19 cellular contexts compared by ENCODE assay signal in the genomic region with DNA sequence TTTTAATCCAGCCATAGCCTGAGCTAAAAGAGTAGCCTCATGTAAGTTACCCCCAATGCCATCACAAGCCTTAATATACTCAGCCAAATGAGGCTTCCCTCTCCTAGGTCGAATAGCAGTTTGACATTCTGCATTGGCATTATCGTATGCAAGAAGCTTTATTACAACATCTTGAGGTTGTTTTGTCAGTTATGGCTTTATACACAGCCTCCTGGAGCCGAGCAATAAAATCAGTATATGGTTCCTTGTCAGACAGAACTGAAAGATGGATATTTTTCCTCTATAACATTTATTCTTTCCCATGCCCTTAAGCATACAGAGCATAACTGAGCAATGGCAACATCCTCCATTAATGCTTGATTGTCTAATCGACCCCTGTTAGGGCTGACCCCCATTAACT. TPM values are rescaled to one million over a fixed set of nuclear protein-coding genes. Genes with fewer than 3 reads are reported as not detected.
A peak's percentile ranks its signal among the peaks of the same experiment; 100 is the strongest.
DNase-seq lines count a peak whose midpoint lies in the region; ATAC-seq and TF ChIP-seq lines count a peak whose summit lies in the region.
"Had no signal": no experiment of that assay in that cellular context is flagged by ENCODE, and none has a peak within 500 bp of the region (broad histone marks: within the 10 kb centered on the region; RNA-seq: fewer than 3 reads in every experiment).

No MANE protein-coding gene starts in this region.

- no peak overlapping the region for H3K9ac ChIP-seq in BLaER1

- H3K27me3 ChIP-seq in BLaER1: no peaks in the 10 kb centered on the region

- peaks cover 32% of the 10 kb centered on the region for H3K9me3 ChIP-seq in BLaER1
- H3K9me3 ChIP-seq in mucosa of descending colon: peaks cover 7% of the 10 kb centered on the region

- TF ChIP-seq CTCF in mucosa of descending colon (IDR thresholded peaks at IDR 0.05): no peak

- H3K4me3 ChIP-seq in BLaER1: no peak overlapping the region
- no peak overlapping the region for H3K4me3 ChIP-seq in mucosa of descending colon

- H3K4me1 ChIP-seq in BLaER1 (peaks cover 7% of the 10 kb centered on the region), mucosa of descending colon (ENCODE audit: low read depth) (peaks cover 3% of the 10 kb centered on the region)

- ATAC-seq in mucosa of descending colon: peak; percentile 54
- ATAC-seq in left cardiac atrium: no peak
- ATAC-seq: HCT116, HepG2 had no signal

- intact Hi-C loops in mucosa of descending colon (cut with DNase I, micrococcal nuclease): no loop called here
- intact Hi-C loops in left cardiac atrium (cut with DNase I): no loop called here

- DNase-seq in MV-4-11 (lab: John Stamatoyannopoulos, UW) (peak; percentile 44), NOMO-1 treated with dmso at 0.1 percent for 144 hours (lab: John Stamatoyannopoulos, UW; ENCODE audit: unreplicated experiment) (peak; percentile 30), mucosa of descending colon (no peak), A172 (ENCODE audit: low spot score) (no peak), COLO668 (lab: John Stamatoyannopoulos, UW; ENCODE audit: unreplicated experiment) (no peak), left cardiac atrium (no peak)
- DNase-seq: 8988T; CD4-positive, alpha-beta T cell; DMS153; DMS79; GDM1; GOT3; H7; HFFc6 had no signal

- H3K36me3 ChIP-seq in BLaER1: peaks cover 7% of the 10 kb centered on the region
- H3K36me3 ChIP-seq in mucosa of descending colon (ENCODE audit: low read depth): no peaks in the 10 kb centered on the region

- no peaks in the 10 kb centered on the region for H4K20me1 ChIP-seq in BLaER1

- peak overlapping the region; percentile 44 for H3K4me2 ChIP-seq in BLaER1

- no peak overlapping the region for H3K27ac ChIP-seq in BLaER1
- H3K27ac ChIP-seq: C4-2B had no signal

RNA-seq across cellular contexts. Expression of a gene that starts 5.4 kb away (rescaled TPM):
- total RNA-seq in mucosa of descending colon (not detected), left cardiac atrium (not detected)
- not detected in 2 replicates for total RNA-seq in A172 (2014; rRNA removed; shearing (Covaris generic))
- total RNA-seq: CD4-positive, alpha-beta T cell; Daoy; H7; HepG2 had no signal

RNA-seq across cellular contexts. Expression of a gene that starts 37.2 kb away (rescaled TPM):
- total RNA-seq in mucosa of descending colon (10 to 100 TPM; 36.4 to 61.3 (median 39.9) TPM), left cardiac atrium (10 to 100 TPM; 21.6 to 30.2 TPM)
- 18.8 and 30.4 TPM in 2 replicates for total RNA-seq in A172 (2014; rRNA removed; shearing (Covaris generic))

Comparison
In these comparisons a context has a peak if more than half of its experiments do, and no peak if none do; other contexts are left out.
1. DNase-seq: peak in MV-4-11 (single experiment) and NOMO-1 treated with dmso at 0.1 percent for 144 hours (single experiment); none in mucosa of descending colon (0 of 3), A172 (single experiment), COLO668 (single experiment) and left cardiac atrium (single experiment).